In genomic region chr6:13378669-13379590, GRCh38 we compare ENCODE assay signal across 14 cellular contexts.
DNase-seq lines count a peak whose midpoint lies in the region; ATAC-seq and TF ChIP-seq lines count a peak whose summit lies in the region.
"Had no signal": no experiment of that assay in that cellular context is flagged by ENCODE, and none has a peak within 500 bp of the region (broad histone marks: within the 10 kb centered on the region; RNA-seq: fewer than 3 reads in every experiment).

No MANE protein-coding gene starts in this region.

- no peak for TF ChIP-seq CTCF in nephron progenitor cell (IDR thresholded peaks at IDR 0.05)

- no peak overlapping the region for H3K4me3 Mint-ChIP-seq in nephron progenitor cell

- no peaks in the 10 kb centered on the region for H3K36me3 Mint-ChIP-seq in nephron progenitor cell (ENCODE audit: low read depth)

- peaks cover 55% of the 10 kb centered on the region for H3K4me1 Mint-ChIP-seq in nephron progenitor cell

- ATAC-seq in GM19351 (IDR thresholded peaks at IDR 0.05; ENCODE audit: unreplicated experiment) (no peak), HG03565 (IDR thresholded peaks at IDR 0.05; ENCODE audit: unreplicated experiment) (no peak)
- ATAC-seq: lower lobe of right lung had no signal

- peak overlapping the region; percentile 83 for H3K27ac Mint-ChIP-seq in nephron progenitor cell

- H3K9me3 Mint-ChIP-seq in nephron progenitor cell, result peaks cover 24% of the 10 kb centered on the region

- peaks cover 3% of the 10 kb centered on the region for H3K27me3 Mint-ChIP-seq in nephron progenitor cell (ENCODE audit: low read depth, poor library complexity)

- peak; percentile 75 for DNase-seq in DMS 273 (lab: John Stamatoyannopoulos, UW; ENCODE audit: unreplicated experiment)
- DNase-seq in DMS 273 treated with DMSO at 0.1 percent for 48 hours (lab: John Stamatoyannopoulos, UW), result no peak
- peak; percentile 4 for DNase-seq in NCI-H187 treated with DMSO at 0.1 percent for 48 hours (lab: John Stamatoyannopoulos, UW)
- DNase-seq in SHP77 treated with DMSO at 0.1 percent for 48 hours (lab: John Stamatoyannopoulos, UW), result peak; percentile 68
- no peak for DNase-seq in nephron progenitor cell
- DNase-seq in ecto neural progenitor cell (ENCODE audit: low spot score), result no peak
- DNase-seq: activated T-cell treated with anti-CD3 and anti-CD28 coated beads, Interleukin-2, amount 50 U/mL, for 48 hours; DND-41; effector memory CD4-positive, alpha-beta T cell; lower lobe of right lung; NCI-H1694; stimulated activated CD4-positive, alpha-beta T cell treated with anti-CD3 and anti-CD28 coated beads, Interleukin-2, amount 100 ng/mL, for 48 hours had no signal

Comparison
In these comparisons a context has a peak if more than half of its experiments do, and no peak if none do; other contexts are left out.
1. DNase-seq: peak in DMS 273 (single experiment), NCI-H187 treated with DMSO at 0.1 percent for 48 hours (single experiment) and SHP77 treated with DMSO at 0.1 percent for 48 hours (single experiment); none in DMS 273 treated with DMSO at 0.1 percent for 48 hours (single experiment), nephron progenitor cell (single experiment) and ecto neural progenitor cell (single experiment).